In genomic region chr1:3115275-3116149, GRCh38 we compare ENCODE assay signal across 1 cellular context.
TF ChIP-seq lines count a peak whose summit lies in the region.

No MANE protein-coding gene starts in this region.

TF ChIP-seq in HepG2, 621 proteins besides CTCF, POLR2A, EP300 and RAD21 (continued from another document and continues in another):
- TF ChIP-seq, protein P1, sequence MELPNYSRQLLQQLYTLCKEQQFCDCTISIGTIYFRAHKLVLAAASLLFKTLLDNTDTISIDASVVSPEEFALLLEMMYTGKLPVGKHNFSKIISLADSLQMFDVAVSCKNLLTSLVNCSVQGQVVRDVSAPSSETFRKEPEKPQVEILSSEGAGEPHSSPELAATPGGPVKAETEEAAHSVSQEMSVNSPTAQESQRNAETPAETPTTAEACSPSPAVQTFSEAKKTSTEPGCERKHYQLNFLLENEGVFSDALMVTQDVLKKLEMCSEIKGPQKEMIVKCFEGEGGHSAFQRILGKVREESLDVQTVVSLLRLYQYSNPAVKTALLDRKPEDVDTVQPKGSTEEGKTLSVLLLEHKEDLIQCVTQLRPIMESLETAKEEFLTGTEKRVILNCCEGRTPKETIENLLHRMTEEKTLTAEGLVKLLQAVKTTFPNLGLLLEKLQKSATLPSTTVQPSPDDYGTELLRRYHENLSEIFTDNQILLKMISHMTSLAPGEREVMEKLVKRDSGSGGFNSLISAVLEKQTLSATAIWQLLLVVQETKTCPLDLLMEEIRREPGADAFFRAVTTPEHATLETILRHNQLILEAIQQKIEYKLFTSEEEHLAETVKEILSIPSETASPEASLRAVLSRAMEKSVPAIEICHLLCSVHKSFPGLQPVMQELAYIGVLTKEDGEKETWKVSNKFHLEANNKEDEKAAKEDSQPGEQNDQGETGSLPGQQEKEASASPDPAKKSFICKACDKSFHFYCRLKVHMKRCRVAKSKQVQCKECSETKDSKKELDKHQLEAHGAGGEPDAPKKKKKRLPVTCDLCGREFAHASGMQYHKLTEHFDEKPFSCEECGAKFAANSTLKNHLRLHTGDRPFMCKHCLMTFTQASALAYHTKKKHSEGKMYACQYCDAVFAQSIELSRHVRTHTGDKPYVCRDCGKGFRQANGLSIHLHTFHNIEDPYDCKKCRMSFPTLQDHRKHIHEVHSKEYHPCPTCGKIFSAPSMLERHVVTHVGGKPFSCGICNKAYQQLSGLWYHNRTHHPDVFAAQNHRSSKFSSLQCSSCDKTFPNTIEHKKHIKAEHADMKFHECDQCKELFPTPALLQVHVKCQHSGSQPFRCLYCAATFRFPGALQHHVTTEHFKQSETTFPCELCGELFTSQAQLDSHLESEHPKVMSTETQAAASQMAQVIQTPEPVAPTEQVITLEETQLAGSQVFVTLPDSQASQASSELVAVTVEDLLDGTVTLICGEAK (IDR thresholded peaks at IDR 0.05), result no peak
- TF ChIP-seq, protein P1 (CRISPR knock-in tag; IDR thresholded peaks at IDR 0.05), result 0 out of 2 replicates have a peak, but pooled peaks have one; percentile 29
- TF ChIP-seq ZBTB34 (CRISPR knock-in tag; IDR thresholded peaks at IDR 0.05), result no peak
- TF ChIP-seq, protein P2, sequence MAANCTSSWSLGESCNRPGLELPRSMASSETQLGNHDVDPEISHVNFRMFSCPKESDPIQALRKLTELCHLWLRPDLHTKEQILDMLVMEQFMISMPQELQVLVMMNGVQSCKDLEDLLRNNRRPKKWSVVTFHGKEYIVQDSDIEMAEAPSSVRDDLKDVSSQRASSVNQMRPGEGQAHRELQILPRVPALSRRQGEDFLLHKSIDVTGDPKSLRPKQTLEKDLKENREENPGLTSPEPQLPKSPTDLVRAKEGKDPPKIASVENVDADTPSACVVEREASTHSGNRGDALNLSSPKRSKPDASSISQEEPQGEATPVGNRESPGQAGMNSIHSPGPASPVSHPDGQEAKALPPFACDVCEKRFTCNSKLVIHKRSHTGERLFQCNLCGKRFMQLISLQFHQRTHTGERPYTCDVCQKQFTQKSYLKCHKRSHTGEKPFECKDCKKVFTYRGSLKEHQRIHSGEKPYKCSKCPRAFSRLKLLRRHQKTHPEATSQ (CRISPR knock-in tag; IDR thresholded peaks at IDR 0.05; ENCODE audit: borderline replicate concordance), result no peak
- no peak for TF ChIP-seq GPN1 (CRISPR knock-in tag; IDR thresholded peaks at IDR 0.05; ENCODE audit: borderline replicate concordance)
- TF ChIP-seq ZNF747 (CRISPR knock-in tag; IDR thresholded peaks at IDR 0.05; ENCODE audit: borderline replicate concordance), result peak; percentile 64; the same call in 1 of the 2 replicates
- no peak for TF ChIP-seq PHB2 (IDR thresholded peaks at IDR 0.05; ENCODE audit: partially characterized antibody)
- TF ChIP-seq ATF2 (CRISPR knock-in tag; IDR thresholded peaks at IDR 0.05), result peak; percentile 58; the same call in 1 of the 2 replicates
- TF ChIP-seq NFYC (CRISPR knock-in tag; IDR thresholded peaks at IDR 0.05), result no peak
- TF ChIP-seq ZNF496 (CRISPR knock-in tag; IDR thresholded peaks at IDR 0.05; ENCODE audit: insufficient replicate concordance), result no peak
- TF ChIP-seq, protein P3, sequence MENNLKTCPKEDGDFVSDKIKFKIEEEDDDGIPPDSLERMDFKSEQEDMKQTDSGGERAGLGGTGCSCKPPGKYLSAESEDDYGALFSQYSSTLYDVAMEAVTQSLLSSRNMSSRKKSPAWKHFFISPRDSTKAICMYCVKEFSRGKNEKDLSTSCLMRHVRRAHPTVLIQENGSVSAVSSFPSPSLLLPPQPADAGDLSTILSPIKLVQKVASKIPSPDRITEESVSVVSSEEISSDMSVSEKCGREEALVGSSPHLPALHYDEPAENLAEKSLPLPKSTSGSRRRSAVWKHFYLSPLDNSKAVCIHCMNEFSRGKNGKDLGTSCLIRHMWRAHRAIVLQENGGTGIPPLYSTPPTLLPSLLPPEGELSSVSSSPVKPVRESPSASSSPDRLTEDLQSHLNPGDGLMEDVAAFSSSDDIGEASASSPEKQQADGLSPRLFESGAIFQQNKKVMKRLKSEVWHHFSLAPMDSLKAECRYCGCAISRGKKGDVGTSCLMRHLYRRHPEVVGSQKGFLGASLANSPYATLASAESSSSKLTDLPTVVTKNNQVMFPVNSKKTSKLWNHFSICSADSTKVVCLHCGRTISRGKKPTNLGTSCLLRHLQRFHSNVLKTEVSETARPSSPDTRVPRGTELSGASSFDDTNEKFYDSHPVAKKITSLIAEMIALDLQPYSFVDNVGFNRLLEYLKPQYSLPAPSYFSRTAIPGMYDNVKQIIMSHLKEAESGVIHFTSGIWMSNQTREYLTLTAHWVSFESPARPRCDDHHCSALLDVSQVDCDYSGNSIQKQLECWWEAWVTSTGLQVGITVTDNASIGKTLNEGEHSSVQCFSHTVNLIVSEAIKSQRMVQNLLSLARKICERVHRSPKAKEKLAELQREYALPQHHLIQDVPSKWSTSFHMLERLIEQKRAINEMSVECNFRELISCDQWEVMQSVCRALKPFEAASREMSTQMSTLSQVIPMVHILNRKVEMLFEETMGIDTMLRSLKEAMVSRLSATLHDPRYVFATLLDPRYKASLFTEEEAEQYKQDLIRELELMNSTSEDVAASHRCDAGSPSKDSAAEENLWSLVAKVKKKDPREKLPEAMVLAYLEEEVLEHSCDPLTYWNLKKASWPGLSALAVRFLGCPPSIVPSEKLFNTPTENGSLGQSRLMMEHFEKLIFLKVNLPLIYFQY (CRISPR knock-in tag; IDR thresholded peaks at IDR 0.05; ENCODE audit: borderline replicate concordance), result 0 out of 2 replicates have a peak, but pooled peaks have one; percentile 57
- TF ChIP-seq SALL1 (CRISPR knock-in tag; IDR thresholded peaks at IDR 0.05), result peak; percentile 95
- peak; percentile 27; the same call in 1 of the 2 replicates for TF ChIP-seq ZMYM4 (CRISPR knock-in tag; IDR thresholded peaks at IDR 0.05)
- TF ChIP-seq SP4 (CRISPR knock-in tag; IDR thresholded peaks at IDR 0.05), result peak; percentile 48; the same call in 1 of the 2 replicates
- TF ChIP-seq ZNF101 (CRISPR knock-in tag; IDR thresholded peaks at IDR 0.05; ENCODE audit: borderline replicate concordance, low read depth), result no peak
- peak; percentile 89 for TF ChIP-seq HNF4G (IDR thresholded peaks at IDR 0.05; ENCODE audit: borderline replicate concordance, low read depth, low read length)
- peak; percentile 94 for TF ChIP-seq HNF4G (CRISPR knock-in tag; IDR thresholded peaks at IDR 0.05; ENCODE audit: borderline replicate concordance, low read depth)
- TF ChIP-seq ZSCAN30 (CRISPR knock-in tag; IDR thresholded peaks at IDR 0.05), result no peak
- TF ChIP-seq ZBTB7B (CRISPR knock-in tag; IDR thresholded peaks at IDR 0.05), result peak; percentile 97
- TF ChIP-seq, protein P4, sequence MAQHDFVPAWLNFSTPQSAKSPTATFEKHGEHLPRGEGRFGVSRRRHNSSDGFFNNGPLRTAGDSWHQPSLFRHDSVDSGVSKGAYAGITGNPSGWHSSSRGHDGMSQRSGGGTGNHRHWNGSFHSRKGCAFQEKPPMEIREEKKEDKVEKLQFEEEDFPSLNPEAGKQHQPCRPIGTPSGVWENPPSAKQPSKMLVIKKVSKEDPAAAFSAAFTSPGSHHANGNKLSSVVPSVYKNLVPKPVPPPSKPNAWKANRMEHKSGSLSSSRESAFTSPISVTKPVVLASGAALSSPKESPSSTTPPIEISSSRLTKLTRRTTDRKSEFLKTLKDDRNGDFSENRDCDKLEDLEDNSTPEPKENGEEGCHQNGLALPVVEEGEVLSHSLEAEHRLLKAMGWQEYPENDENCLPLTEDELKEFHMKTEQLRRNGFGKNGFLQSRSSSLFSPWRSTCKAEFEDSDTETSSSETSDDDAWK (CRISPR knock-in tag; IDR thresholded peaks at IDR 0.05), result no peak
- no peak for TF ChIP-seq ZNF556 (CRISPR knock-in tag; IDR thresholded peaks at IDR 0.05; ENCODE audit: borderline replicate concordance)
- no peak for TF ChIP-seq ZNF33A (CRISPR knock-in tag; IDR thresholded peaks at IDR 0.05; ENCODE audit: borderline replicate concordance)
- TF ChIP-seq, protein P5, sequence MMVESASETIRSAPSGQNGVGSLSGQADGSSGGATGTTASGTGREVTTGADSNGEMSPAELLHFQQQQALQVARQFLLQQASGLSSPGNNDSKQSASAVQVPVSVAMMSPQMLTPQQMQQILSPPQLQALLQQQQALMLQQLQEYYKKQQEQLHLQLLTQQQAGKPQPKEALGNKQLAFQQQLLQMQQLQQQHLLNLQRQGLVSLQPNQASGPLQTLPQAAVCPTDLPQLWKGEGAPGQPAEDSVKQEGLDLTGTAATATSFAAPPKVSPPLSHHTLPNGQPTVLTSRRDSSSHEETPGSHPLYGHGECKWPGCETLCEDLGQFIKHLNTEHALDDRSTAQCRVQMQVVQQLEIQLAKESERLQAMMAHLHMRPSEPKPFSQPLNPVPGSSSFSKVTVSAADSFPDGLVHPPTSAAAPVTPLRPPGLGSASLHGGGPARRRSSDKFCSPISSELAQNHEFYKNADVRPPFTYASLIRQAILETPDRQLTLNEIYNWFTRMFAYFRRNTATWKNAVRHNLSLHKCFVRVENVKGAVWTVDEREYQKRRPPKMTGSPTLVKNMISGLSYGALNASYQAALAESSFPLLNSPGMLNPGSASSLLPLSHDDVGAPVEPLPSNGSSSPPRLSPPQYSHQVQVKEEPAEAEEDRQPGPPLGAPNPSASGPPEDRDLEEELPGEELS (CRISPR knock-in tag; IDR thresholded peaks at IDR 0.05), result peak; percentile 45; the same call in 1 of the 2 replicates
- TF ChIP-seq ZNF441 (CRISPR knock-in tag; IDR thresholded peaks at IDR 0.05; ENCODE audit: borderline replicate concordance), result peak; percentile 40; the same call in 1 of the 2 replicates
- peak; percentile 64; the same call in 1 of the 2 replicates for TF ChIP-seq PITX1 (CRISPR knock-in tag; IDR thresholded peaks at IDR 0.05)
- TF ChIP-seq DNMT1 (CRISPR knock-in tag; IDR thresholded peaks at IDR 0.05), result no peak
- no peak for TF ChIP-seq NR2C2 (CRISPR knock-in tag; IDR thresholded peaks at IDR 0.05; ENCODE audit: borderline replicate concordance)
- TF ChIP-seq, protein P6, sequence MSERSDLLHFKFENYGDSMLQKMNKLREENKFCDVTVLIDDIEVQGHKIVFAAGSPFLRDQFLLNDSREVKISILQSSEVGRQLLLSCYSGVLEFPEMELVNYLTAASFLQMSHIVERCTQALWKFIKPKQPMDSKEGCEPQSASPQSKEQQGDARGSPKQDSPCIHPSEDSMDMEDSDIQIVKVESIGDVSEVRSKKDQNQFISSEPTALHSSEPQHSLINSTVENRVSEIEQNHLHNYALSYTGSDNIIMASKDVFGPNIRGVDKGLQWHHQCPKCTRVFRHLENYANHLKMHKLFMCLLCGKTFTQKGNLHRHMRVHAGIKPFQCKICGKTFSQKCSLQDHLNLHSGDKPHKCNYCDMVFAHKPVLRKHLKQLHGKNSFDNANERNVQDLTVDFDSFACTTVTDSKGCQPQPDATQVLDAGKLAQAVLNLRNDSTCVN (CRISPR knock-in tag; IDR thresholded peaks at IDR 0.05; ENCODE audit: borderline replicate concordance), result 0 out of 2 replicates have a peak, but pooled peaks have one; percentile 21
- peak; percentile 96 for TF ChIP-seq MEIS2 (CRISPR knock-in tag; IDR thresholded peaks at IDR 0.05)
- TF ChIP-seq ZNF34 (CRISPR knock-in tag; IDR thresholded peaks at IDR 0.05; ENCODE audit: borderline replicate concordance), result no peak
- no peak for TF ChIP-seq ETV6 (CRISPR knock-in tag; conservative IDR thresholded peaks at IDR 0.05)
- no peak for TF ChIP-seq SOX6 (IDR thresholded peaks at IDR 0.05)
- TF ChIP-seq SOX6 (CRISPR knock-in tag; IDR thresholded peaks at IDR 0.05), result peak; percentile 80
- TF ChIP-seq ZFP1 (CRISPR knock-in tag; IDR thresholded peaks at IDR 0.05), result no peak
- TF ChIP-seq SCMH1 (CRISPR knock-in tag; IDR thresholded peaks at IDR 0.05; ENCODE audit: borderline replicate concordance), result no peak
- no peak for TF ChIP-seq FOXA1 (IDR thresholded peaks at IDR 0.05)
- no peak; the same call in 1 of the 2 replicates for TF ChIP-seq FOXA1 (CRISPR knock-in tag; IDR thresholded peaks at IDR 0.05)
- TF ChIP-seq ZNF724P (CRISPR knock-in tag; IDR thresholded peaks at IDR 0.05; ENCODE audit: borderline replicate concordance), result 0 out of 2 replicates have a peak, but pooled peaks have one; percentile 58
- TF ChIP-seq ZNF766 (CRISPR knock-in tag; IDR thresholded peaks at IDR 0.05; ENCODE audit: borderline replicate concordance), result no peak
- no peak for TF ChIP-seq TBP (CRISPR knock-in tag; IDR thresholded peaks at IDR 0.05)
